ENCODE assay signal across 20 cellular contexts in genomic region chr11:105177658-105178057, GRCh38. TPM values are rescaled to one million over a fixed set of nuclear protein-coding genes. Genes with fewer than 3 reads are reported as not detected.
DNase-seq lines count a peak whose midpoint lies in the region; ATAC-seq and TF ChIP-seq lines count a peak whose summit lies in the region.
"Had no signal": no experiment of that assay in that cellular context is flagged by ENCODE, and none has a peak within 500 bp of the region (broad histone marks: within the 10 kb centered on the region; RNA-seq: fewer than 3 reads in every experiment).

No MANE protein-coding gene starts in this region.

- intact Hi-C loops in vagina (cut with DNase I): no loop called here

- no peak overlapping the region for H2AK5ac ChIP-seq in neuronal stem cell (ENCODE audit: low read depth, low read length)

- H3K14ac ChIP-seq in neuronal stem cell (ENCODE audit: low read length): no peak overlapping the region

- H2BK15ac ChIP-seq in neuronal stem cell (ENCODE audit: low read length): no peak overlapping the region

- no peaks in the 10 kb centered on the region for H3K27me3 ChIP-seq in neuronal stem cell (ENCODE audit: control insufficient read depth in 3 of 3, insufficient read depth in 3 of 3, low read depth in 1 of 3, low read length in 3 of 3)
- no peaks in the 10 kb centered on the region for H3K27me3 ChIP-seq in vagina
- H3K27me3 ChIP-seq: cardiac muscle cell had no signal

- H3K18ac ChIP-seq in neuronal stem cell (ENCODE audit: low read length): no peak overlapping the region

- TF ChIP-seq POLR2A in vagina (IDR thresholded peaks at IDR 0.05): no peak

- H3K4me1 ChIP-seq in neuronal stem cell (ENCODE audit: control insufficient read depth in 2 of 2, insufficient read depth in 1 of 2, low read depth in 1 of 2, low read length in 2 of 2) (no peaks in the 10 kb centered on the region), vagina (no peaks in the 10 kb centered on the region)

- TF ChIP-seq CTCF in vagina (IDR thresholded peaks at IDR 0.05): no peak

- no peak overlapping the region for H3K4ac ChIP-seq in neuronal stem cell (ENCODE audit: low read length)

- H3K36me3 ChIP-seq in neuronal stem cell (replicated peaks in 1 of 2; ENCODE audit: control insufficient read depth in 2 of 2, insufficient read depth in 2 of 2, low read length in 2 of 2) (no peaks in the 10 kb centered on the region), vagina (no peaks in the 10 kb centered on the region)
- H3K36me3 ChIP-seq: cardiac muscle cell had no signal

- H3K27ac ChIP-seq in neuronal stem cell (replicated peaks; ENCODE audit: low read length) (no peak overlapping the region), vagina (no peak overlapping the region)
- H3K27ac ChIP-seq: cardiac muscle cell had no signal

- no peak overlapping the region for H3K23ac ChIP-seq in neuronal stem cell (ENCODE audit: low read depth, low read length, poor library complexity)

- no peak overlapping the region for H2BK5ac ChIP-seq in neuronal stem cell (ENCODE audit: low read length)

- ATAC-seq in left lobe of liver (no peak), GM21737 (IDR thresholded peaks at IDR 0.05; ENCODE audit: unreplicated experiment) (no peak)
- ATAC-seq: HCT116; stimulated activated naive B cell treated with anti-CD40 and anti-IgM and Interleukin-4, amounts not matched to agents 10 μg/mL and 1 μg/mL and 100 μg/mL, for 72 hours had no signal

- H3K4me2 ChIP-seq in neuronal stem cell (ENCODE audit: insufficient read depth, low read length, poor library complexity, severe bottlenecking): no peak overlapping the region

- no peak overlapping the region for H2BK120ac ChIP-seq in neuronal stem cell (ENCODE audit: low read depth, low read length)

- no peak overlapping the region for H4K8ac ChIP-seq in neuronal stem cell (ENCODE audit: low read depth, low read length)

- DNase-seq in AG20443 (ENCODE audit: low spot score) (peak; percentile 66), NCI-H446 (lab: John Stamatoyannopoulos, UW) (peak; percentile 52 to 79), dedifferentiated amniotic fluid mesenchymal stem cell (ENCODE audit: extremely low spot score) (peak; percentile 89), neuronal stem cell (ENCODE audit: low spot score) (no peak), vagina (ENCODE audit: extremely low spot score in 2 of 2) (no peak), H4 (ENCODE audit: low spot score) (no peak), left lobe of liver (ENCODE audit: low spot score) (no peak)
- DNase-seq: activated CD4-positive, alpha-beta T cell treated with anti-CD3 and anti-CD28 coated beads, Interleukin-2, amount 50 U/mL, for 4 hours; NCI-H1105; NCI-H510A treated with DMSO at 0.1 percent for 48 hours; stimulated activated CD4-positive, alpha-beta T cell treated with anti-CD3 and anti-CD28 coated beads, Interleukin-4, amount 100 ng/mL, for 1 hour; stimulated activated naive B cell treated with anti-CD40 and anti-IgM and Interleukin-4, amounts not matched to agents 10 μg/mL and 1 μg/mL and 100 μg/mL, for 72 hours had no signal

- H2BK12ac ChIP-seq in neuronal stem cell (ENCODE audit: low read length): no peak overlapping the region

- H3K4me3 ChIP-seq in neuronal stem cell (ENCODE audit: low read length in 2 of 2) (no peak overlapping the region), vagina (no peak overlapping the region)
- H3K4me3 ChIP-seq: cardiac muscle cell had no signal

- H4K91ac ChIP-seq in neuronal stem cell (ENCODE audit: low read depth, low read length, poor library complexity): no peak overlapping the region

- no peaks in the 10 kb centered on the region for H3K79me1 ChIP-seq in neuronal stem cell (ENCODE audit: low read depth, low read length)

- H3K9me3 ChIP-seq in neuronal stem cell (replicated peaks in 1 of 2; ENCODE audit: control insufficient read depth in 2 of 2, insufficient read depth in 1 of 2, low read depth in 1 of 2, low read length in 2 of 2) (no peaks in the 10 kb centered on the region), vagina (no peaks in the 10 kb centered on the region)

- peak overlapping the region; percentile 43 for H2AFZ ChIP-seq in neuronal stem cell (ENCODE audit: low read length)

- H3K9ac ChIP-seq in neuronal stem cell (ENCODE audit: low read depth, low read length, poor library complexity): no peak overlapping the region

RNA-seq across cellular contexts. Expression of gene CARD18, which starts 38.1 kb away (rescaled TPM):
- not detected for polyA plus RNA-seq in neuronal stem cell (2013, experiment 1 of 2)
- not detected for polyA plus RNA-seq in neuronal stem cell (2013, experiment 2 of 2)
- total RNA-seq in vagina: not detected
- not detected in 2 replicates for total RNA-seq in H4 (2014; rRNA removed; shearing (Covaris generic))
- total RNA-seq in left lobe of liver: not detected
- total RNA-seq: activated T-helper 2 cell treated with anti-CD3 and anti-CD28 coated beads, Interferon-gamma antibody, Interleukin-2, Interleukin-4, amounts not matched to agents 10 μg/mL and 5 μg/mL and 100 μg/mL, durations not matched to agents 14 hours and 24 hours and 36 hours; cardiac muscle cell; epithelial cell of proximal tubule; mesothelial cell of epicardium; posterior vena cava had no signal
- polyA plus RNA-seq: CD14-positive monocyte had no signal

Comparison
In these comparisons a context has a peak if more than half of its experiments do, and no peak if none do; other contexts are left out.
1. DNase-seq: peak in AG20443 (single experiment), NCI-H446 (2 of 2) and dedifferentiated amniotic fluid mesenchymal stem cell (single experiment); none in neuronal stem cell (single experiment), vagina (0 of 2), H4 (single experiment) and left lobe of liver (single experiment).